19 cellular contexts compared by ENCODE assay signal in the genomic region with DNA sequence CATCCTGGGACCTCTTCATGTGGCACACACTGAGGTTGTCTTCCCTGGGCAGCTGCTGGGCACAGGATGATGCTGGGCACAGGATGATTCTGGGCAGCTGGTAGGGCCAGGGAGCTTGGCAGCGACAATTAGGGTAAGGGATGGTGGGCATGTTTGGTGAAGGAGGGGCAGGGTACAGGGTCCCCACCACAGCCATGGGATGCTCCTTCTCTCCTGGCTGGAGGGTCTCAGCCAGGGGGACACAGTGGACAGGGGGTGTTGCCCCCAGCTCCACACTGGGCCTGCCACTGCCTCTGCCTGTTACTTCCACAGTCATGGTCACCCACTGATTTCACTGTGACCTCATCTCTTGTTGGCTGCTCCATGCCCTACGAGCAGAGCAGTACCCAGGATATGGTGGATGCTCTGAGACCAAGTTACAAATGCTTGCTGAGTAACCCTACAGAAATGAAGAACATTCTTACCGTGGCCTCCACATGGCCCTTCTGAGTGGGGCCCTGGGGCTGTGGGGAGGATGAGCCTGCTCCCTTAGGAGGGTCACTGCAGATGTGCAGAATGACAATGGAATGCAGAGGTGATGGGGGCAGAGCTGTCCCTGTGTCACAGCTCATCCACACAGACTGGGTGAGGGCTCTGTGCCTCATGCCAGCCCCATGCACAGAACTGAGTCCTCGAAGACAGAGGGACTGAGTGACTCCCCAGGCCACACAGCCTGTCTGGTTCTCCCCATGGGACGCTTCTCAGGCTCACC. TPM values are rescaled to one million over a fixed set of nuclear protein-coding genes. Genes with fewer than 3 reads are reported as not detected.
DNase-seq lines count a peak whose midpoint lies in the region; ATAC-seq, FAIRE-seq and TF ChIP-seq lines count a peak whose summit lies in the region.
"Had no signal": no experiment of that assay in that cellular context is flagged by ENCODE, and none has a peak within 500 bp of the region (broad histone marks: within the 10 kb centered on the region; RNA-seq: fewer than 3 reads in every experiment).

No MANE protein-coding gene starts in this region.

- in situ Hi-C loops in HepG2 (cut with HindIII; ENCODE audit: extremely low pct_ligation_motif_present, low pct_unique_long_range_greater_than_20kb), result no loop called here

- no peak overlapping the region for H2BK120ac ChIP-seq in mesenchymal stem cell (ENCODE audit: low read depth, low read length)

- no peak overlapping the region for H2BK12ac ChIP-seq in mesenchymal stem cell (ENCODE audit: low read length in 2 of 2)

- H2BK5ac ChIP-seq in mesenchymal stem cell (ENCODE audit: low read depth, low read length, poor library complexity, severe bottlenecking), result no peak overlapping the region

- H3K4me3 Mint-ChIP-seq in activated B cell treated with CpG ODN at 0.5 μM for 24 hours, result no peak overlapping the region
- H3K4me3 Mint-ChIP-seq: activated CD4-positive, alpha-beta T cell treated with anti-CD3 and anti-CD28 coated beads for 36 hours; activated naive CD4-positive, alpha-beta T cell treated with anti-CD3 and anti-CD28 coated beads, Interleukin-2, amount 50 U/mL, for 24 hours; neural progenitor cell; stimulated activated memory B cell treated with anti-CD40 and anti-IgM and Interleukin-4, amounts not matched to agents 10 μg/mL and 1 μg/mL and 100 μg/mL, for 72 hours had no signal

- H3K4me2 ChIP-seq in HepG2 (ENCODE audit: low read depth, low read length) (no peak overlapping the region), mesenchymal stem cell (ENCODE audit: low read length, poor library complexity, severe bottlenecking) (no peak overlapping the region)
- H3K4me2 ChIP-seq: neural progenitor cell had no signal

- no peak overlapping the region for H4K91ac ChIP-seq in mesenchymal stem cell (ENCODE audit: low read length)

- FAIRE-seq in HepG2 (lab: Jason Lieb, UNC), result no peak

- H3K79me2 ChIP-seq in HepG2 (ENCODE audit: insufficient read depth, low read length), result no peaks in the 10 kb centered on the region

- ATAC-seq in right lobe of liver (no peak), HepG2 (no peak), activated B cell treated with CpG ODN at 0.5 μM for 24 hours (ENCODE audit: low read depth) (no peak), HG03432 (IDR thresholded peaks at IDR 0.05; ENCODE audit: unreplicated experiment) (no peak)
- ATAC-seq: activated CD4-positive, alpha-beta T cell treated with anti-CD3 and anti-CD28 coated beads for 36 hours; stimulated activated memory B cell treated with anti-CD40 and anti-IgM and Interleukin-4, amounts not matched to agents 10 μg/mL and 1 μg/mL and 100 μg/mL, for 72 hours had no signal

- no peak for TF ChIP-seq POLR2A in right lobe of liver (IDR thresholded peaks at IDR 0.05)
- no peak for TF ChIP-seq POLR2A in HepG2 (IDR thresholded peaks at IDR 0.05; ENCODE audit: insufficient read depth in 1 of 2, low read depth in 2 of 2, low read length in 2 of 2)

- H3K27me3 ChIP-seq in right lobe of liver, result no peaks in the 10 kb centered on the region
- H3K27me3 ChIP-seq in HepG2 (ENCODE audit: control insufficient read depth in 1 of 2, insufficient read depth in 2 of 2, low read length in 2 of 2), result peaks cover 6 to 21% of the 10 kb centered on the region in 2 experiments; a peak in 3 of 5 replicates
- H3K27me3 ChIP-seq in mesenchymal stem cell (ENCODE audit: control insufficient read depth in 1 of 2, insufficient read depth in 1 of 2, low read length in 2 of 2), result peaks cover 8 to 9% of the 10 kb centered on the region in 2 experiments
- H3K27me3 ChIP-seq: cardiac muscle cell, neural progenitor cell had no signal

- H2AFZ ChIP-seq in HepG2 (ENCODE audit: low read length) (no peak overlapping the region), mesenchymal stem cell (ENCODE audit: low read depth, low read length) (no peak overlapping the region)
- H2AFZ ChIP-seq: neural progenitor cell had no signal

- H3K4me3 ChIP-seq in right lobe of liver (no peak overlapping the region), HepG2 (replicated peaks in 1 of 3; ENCODE audit: insufficient read depth in 1 of 3, low read depth in 2 of 3, low read length in 3 of 3) (no peak overlapping the region), mesenchymal stem cell (ENCODE audit: insufficient read depth in 1 of 2, low read depth in 1 of 2, low read length in 2 of 2) (peak overlapping the region in 1 of 2 experiments; percentile 4)
- H3K4me3 ChIP-seq: cardiac muscle cell, neural progenitor cell had no signal

- no TSS peak for BruUV-seq in HepG2 (replicated peaks; lab: Mats Ljungman, UMichigan)

- CTCF ChIA-PET in HepG2 (lab: Yijun Ruan, JAX; ENCODE audit: low intra/inter-chr PET ratio, low total read pairs), result no interaction called here
- CTCF ChIA-PET in activated B cell treated with CpG ODN at 0.5 μM for 24 hours (lab: Charles Lee), result no interaction called here

- H4K8ac ChIP-seq in mesenchymal stem cell (ENCODE audit: low read length), result no peak overlapping the region

- TF ChIP-seq EP300 in HepG2 (IDR thresholded peaks at IDR 0.05; ENCODE audit: low read depth in 2 of 2, low read length in 2 of 2), result no peak
- no peak for TF ChIP-seq EP300 in HepG2 (CRISPR knock-in tag; IDR thresholded peaks at IDR 0.05; ENCODE audit: borderline replicate concordance)

- H3K27ac ChIP-seq in right lobe of liver (no peak overlapping the region), HepG2 (ENCODE audit: extremely low read length, insufficient read depth, low read length) (no peak overlapping the region), mesenchymal stem cell (ENCODE audit: low read length, poor library complexity, severe bottlenecking) (no peak overlapping the region)
- H3K27ac ChIP-seq: cardiac muscle cell, HL-60, neural progenitor cell had no signal

- no peaks in the 10 kb centered on the region for H3K9me3 Mint-ChIP-seq in activated B cell treated with CpG ODN at 0.5 μM for 24 hours
- H3K9me3 Mint-ChIP-seq: activated naive CD4-positive, alpha-beta T cell treated with anti-CD3 and anti-CD28 coated beads, Interleukin-2, amount 50 U/mL, for 24 hours; neural progenitor cell; stimulated activated memory B cell treated with anti-CD40 and anti-IgM and Interleukin-4, amounts not matched to agents 10 μg/mL and 1 μg/mL and 100 μg/mL, for 72 hours had no signal

- H3K4me1 ChIP-seq in right lobe of liver (peaks cover 0 to 3% (median 0%) of the 10 kb centered on the region in 4 donors), HepG2 (ENCODE audit: insufficient read depth, low read length) (no peaks in the 10 kb centered on the region), mesenchymal stem cell (ENCODE audit: control insufficient read depth, insufficient read depth, low read depth, low read length) (peaks cover 33% of the 10 kb centered on the region)

- POLR2A ChIA-PET in HepG2 (lab: Yijun Ruan, JAX) (no interaction called here), activated B cell treated with CpG ODN at 0.5 μM for 24 hours (lab: Charles Lee) (no interaction called here)

- peaks cover 11% of the 10 kb centered on the region for H3K27me3 Mint-ChIP-seq in activated B cell treated with CpG ODN at 0.5 μM for 24 hours

- H3K14ac ChIP-seq in mesenchymal stem cell (ENCODE audit: low read length in 2 of 2), result peak overlapping the region in 1 of 2 experiments; percentile 51

- H3K9me3 ChIP-seq in right lobe of liver (no peaks in the 10 kb centered on the region), HepG2 (ENCODE audit: low read length) (no peaks in the 10 kb centered on the region), mesenchymal stem cell (ENCODE audit: control insufficient read depth, low read length) (no peaks in the 10 kb centered on the region)

- no peak for TF ChIP-seq RAD21 in HepG2 (CRISPR knock-in tag; IDR thresholded peaks at IDR 0.05)

- no peaks in the 10 kb centered on the region for H3K79me1 ChIP-seq in mesenchymal stem cell (replicated peaks; ENCODE audit: low read length, poor library complexity, severe bottlenecking)

- H3K9ac ChIP-seq in HepG2 (ENCODE audit: insufficient read depth, low read depth, low read length) (no peak overlapping the region), mesenchymal stem cell (ENCODE audit: low read length) (no peak overlapping the region)
- H3K9ac ChIP-seq: neural progenitor cell had no signal

- no peak overlapping the region for H2BK15ac ChIP-seq in mesenchymal stem cell (ENCODE audit: low read depth, poor library complexity, severe bottlenecking)

- no peaks in the 10 kb centered on the region for H4K20me1 ChIP-seq in HepG2 (ENCODE audit: insufficient read depth, low read length)

- no peak overlapping the region for H3K23ac ChIP-seq in mesenchymal stem cell (ENCODE audit: low read length in 2 of 2)

- H3K18ac ChIP-seq in mesenchymal stem cell (ENCODE audit: low read depth in 1 of 2, low read length in 2 of 2), result no peak overlapping the region

- whole genome bisulfite sequencing in right lobe of liver (ENCODE audit: insufficient coverage, low coverage, low lambda C conversion rate, missing lambda C conversion rate), result 100% methylated on average over 1 of the region's 5 CpGs
- 0% methylated on average over 2 of the region's 5 CpGs for WGBS in HepG2 (ENCODE audit: low lambda C conversion rate)
- 48% methylated on average over 5 of the region's 5 CpGs for WGBS in mesenchymal stem cell

- H2AK5ac ChIP-seq in mesenchymal stem cell (ENCODE audit: low read length, severe bottlenecking), result no peak overlapping the region

- DNase-seq in right lobe of liver (peak; percentile 7 to 24 (median 24)), HepG2 (ENCODE audit: low spot score) (no peak), activated B cell treated with CpG ODN at 0.5 μM for 24 hours (peak; percentile 4), mesenchymal stem cell (peak; percentile 1), UCSD-AML1 (lab: John Stamatoyannopoulos, UW; ENCODE audit: unreplicated experiment) (no peak), NCI-H2171 (lab: John Stamatoyannopoulos, UW) (no peak), NCI-H510A (lab: John Stamatoyannopoulos, UW) (no peak)
- DNase-seq: activated CD4-positive, alpha-beta T cell treated with anti-CD3 and anti-CD28 coated beads for 36 hours; activated CD8-positive, alpha-beta memory T cell treated with anti-CD3 and anti-CD28 coated beads, Interleukin-2, amount 50 U/mL, for 48 hours; DMS 273 treated with DMSO at 0.1 percent for 48 hours; mammary epithelial cell; NCI-H345; SHP77 treated with DMSO at 0.1 percent for 48 hours had no signal

- no peak overlapping the region for H3K27ac Mint-ChIP-seq in activated B cell treated with CpG ODN at 0.5 μM for 24 hours
- H3K27ac Mint-ChIP-seq: activated CD4-positive, alpha-beta T cell treated with anti-CD3 and anti-CD28 coated beads for 36 hours; activated naive CD4-positive, alpha-beta T cell treated with anti-CD3 and anti-CD28 coated beads, Interleukin-2, amount 50 U/mL, for 24 hours; stimulated activated memory B cell treated with anti-CD40 and anti-IgM and Interleukin-4, amounts not matched to agents 10 μg/mL and 1 μg/mL and 100 μg/mL, for 72 hours had no signal

- H3K4me1 Mint-ChIP-seq in activated B cell treated with CpG ODN at 0.5 μM for 24 hours, result no peaks in the 10 kb centered on the region
- H3K4me1 Mint-ChIP-seq: activated naive CD4-positive, alpha-beta T cell treated with anti-CD3 and anti-CD28 coated beads, Interleukin-2, amount 50 U/mL, for 24 hours; stimulated activated memory B cell treated with anti-CD40 and anti-IgM and Interleukin-4, amounts not matched to agents 10 μg/mL and 1 μg/mL and 100 μg/mL, for 72 hours had no signal

- intact Hi-C loops in right lobe of liver (cut with DNase I), result no loop called here
- intact Hi-C loops in HepG2 (cut with micrococcal nuclease; ENCODE audit: unreplicated experiment), result no loop called here
- intact Hi-C loops in activated B cell treated with CpG ODN at 0.5 μM for 24 hours (cut with micrococcal nuclease), result no loop called here

- no peaks in the 10 kb centered on the region for H3K36me3 Mint-ChIP-seq in activated B cell treated with CpG ODN at 0.5 μM for 24 hours (ENCODE audit: low read depth)
- H3K36me3 Mint-ChIP-seq: activated naive CD4-positive, alpha-beta T cell treated with anti-CD3 and anti-CD28 coated beads, Interleukin-2, amount 50 U/mL, for 24 hours; neural progenitor cell; stimulated activated memory B cell treated with anti-CD40 and anti-IgM and Interleukin-4, amounts not matched to agents 10 μg/mL and 1 μg/mL and 100 μg/mL, for 72 hours had no signal

- H3K36me3 ChIP-seq in right lobe of liver (no peaks in the 10 kb centered on the region), HepG2 (replicated peaks in 1 of 2; ENCODE audit: control insufficient read depth in 1 of 2, insufficient read depth in 2 of 2, low read length in 2 of 2) (no peaks in the 10 kb centered on the region), mesenchymal stem cell (ENCODE audit: control insufficient read depth in 1 of 2, insufficient read depth in 2 of 2, low read depth in 1 of 2, low read length in 2 of 2) (no peaks in the 10 kb centered on the region)
- H3K36me3 ChIP-seq: cardiac muscle cell, neural progenitor cell had no signal

- H3K4ac ChIP-seq in mesenchymal stem cell (ENCODE audit: low read depth in 1 of 2, low read length in 2 of 2), result no peak overlapping the region

- no peak for TF ChIP-seq CTCF in right lobe of liver (IDR thresholded peaks at IDR 0.05)
- no peak for TF ChIP-seq CTCF in HepG2 (CRISPR knock-in tag; IDR thresholded peaks at IDR 0.05)
- TF ChIP-seq CTCF in activated B cell treated with CpG ODN at 0.5 μM for 24 hours (IDR thresholded peaks at IDR 0.05), result no peak

RNA-seq across cellular contexts. Expression of a gene that starts 28.4 kb away (rescaled TPM):
- total RNA-seq in right lobe of liver (10 to 100 TPM in 1 of 6 experiments, 1 to 10 TPM in 3, under 1 TPM in 2; 0.53 to 10.2 (median 1.4) TPM), HepG2 (2016; rRNA removed; fragmentation: Illumina TruSeq; extraction: Trizol) (0.02 TPM in 1 of 2 replicates, not detected in the other), activated B cell treated with CpG ODN at 0.5 μM for 24 hours (0.05 TPM in 1 of 2 replicates, not detected in the other)
- total RNA-seq in HepG2 (2016; cell fraction: cytosol; rRNA removed; fragmentation: Illumina TruSeq; extraction: Trizol; ENCODE audit: low read depth), result not detected in 2 replicates
- not detected in 2 replicates for total RNA-seq in HepG2 (2016; cell fraction: insoluble cytoplasmic fraction; rRNA removed; fragmentation: Illumina TruSeq; extraction: Trizol)
- total RNA-seq in HepG2 (2016; cell fraction: membrane; rRNA removed; fragmentation: Illumina TruSeq; extraction: Trizol), result not detected in 2 replicates
- total RNA-seq in HepG2 (2016; cell fraction: nucleus; rRNA removed; fragmentation: Illumina TruSeq; extraction: Trizol), result not detected in 2 replicates
- not detected in 2 replicates for polyA plus RNA-seq in HepG2 (2011; rRNA removed)
- polyA plus RNA-seq in HepG2 (2011; cell fraction: cytosol; rRNA removed), result not detected in 2 replicates
- not detected in 2 replicates for polyA plus RNA-seq in HepG2 (2011; cell fraction: nucleus; rRNA removed)
- polyA plus RNA-seq in HepG2 (2012), result 0.03 TPM in 1 of 2 replicates, not detected in the other
- polyA plus RNA-seq in HepG2 (2016; cell fraction: cytosol; fragmentation: Illumina TruSeq; extraction: Trizol; ENCODE audit: low read depth), result not detected in 2 replicates
- not detected in 2 replicates for polyA plus RNA-seq in HepG2 (2016; cell fraction: insoluble cytoplasmic fraction; fragmentation: Illumina TruSeq; extraction: Trizol; ENCODE audit: low read depth)
- polyA plus RNA-seq in HepG2 (2016; cell fraction: membrane; fragmentation: Illumina TruSeq; extraction: Trizol; ENCODE audit: low read depth), result not detected in 2 replicates
- polyA plus RNA-seq in HepG2 (2016; cell fraction: nucleus; fragmentation: Illumina TruSeq; extraction: Trizol; ENCODE audit: insufficient read depth, low read depth), result not detected in 2 replicates
- polyA minus RNA-seq in HepG2 (2011; rRNA and poly(A)+ RNA removed; ENCODE audit: low replicate concordance), result 0.04 TPM in 1 of 2 replicates, not detected in the other
- polyA minus RNA-seq in HepG2 (2011; cell fraction: cytosol; rRNA and poly(A)+ RNA removed), result not detected in 2 replicates
- polyA minus RNA-seq in HepG2 (2011; cell fraction: nucleus; rRNA and poly(A)+ RNA removed), result not detected in 2 replicates
- polyA plus RNA-seq in mesenchymal stem cell (2013, experiment 1 of 2), result 0.29 TPM
- polyA plus RNA-seq in mesenchymal stem cell (2013, experiment 2 of 2), result 0.42 TPM
- polyA plus RNA-seq: cardiac muscle cell had no signal

Comparison
In these comparisons a context has a peak if more than half of its experiments do, and no peak if none do; other contexts are left out.
1. DNase-seq: peak in right lobe of liver (3 of 3), activated B cell treated with CpG ODN at 0.5 μM for 24 hours (single experiment) and mesenchymal stem cell (single experiment); none in HepG2 (single experiment), UCSD-AML1 (single experiment), NCI-H2171 (single experiment) and NCI-H510A (single experiment).